14 cellular contexts compared by ENCODE assay signal in genomic region chr13:29589234-29589633, GRCh38. TPM values are rescaled to one million over a fixed set of nuclear protein-coding genes. Genes with fewer than 3 reads are reported as not detected.
DNase-seq lines count a peak whose midpoint lies in the region; ATAC-seq and TF ChIP-seq lines count a peak whose summit lies in the region.
"Had no signal": no experiment of that assay in that cellular context is flagged by ENCODE, and none has a peak within 500 bp of the region (broad histone marks: within the 10 kb centered on the region; RNA-seq: fewer than 3 reads in every experiment).

No MANE protein-coding gene starts in this region.

- intact Hi-C loops in Right ventricle myocardium superior (cut with DNase I) (no loop called here), left ventricle myocardium inferior (cut with micrococcal nuclease) (no loop called here), adrenal gland (cut with DNase I) (no loop called here)

- H3K4me1 ChIP-seq in left ventricle myocardium inferior = peaks cover 16% of the 10 kb centered on the region
- H3K4me1 ChIP-seq in adrenal gland (replicated peaks in 1 of 2) = peaks cover 0 to 1% of the 10 kb centered on the region in 2 donors

- POLR2A ChIA-PET in activated CD4-positive, alpha-beta T cell treated with anti-CD3 and anti-CD28 coated beads, Interleukin-2, amount 10 ng/mL, durations not matched to agents 7 days and 5 days (lab: Charles Lee) = no interaction called here

- no peaks in the 10 kb centered on the region for H3K27me3 ChIP-seq in left ventricle myocardium inferior (ENCODE audit: low read depth)
- no peaks in the 10 kb centered on the region for H3K27me3 ChIP-seq in adrenal gland
- H3K27me3 ChIP-seq: cardiac muscle cell, pancreas had no signal

- H3K36me3 Mint-ChIP-seq in activated CD4-positive, alpha-beta T cell treated with anti-CD3 and anti-CD28 coated beads, Interleukin-2, amount 10 ng/mL, durations not matched to agents 7 days and 5 days (ENCODE audit: low read depth) = peaks cover 14% of the 10 kb centered on the region

- CTCF ChIA-PET in activated CD4-positive, alpha-beta T cell treated with anti-CD3 and anti-CD28 coated beads, Interleukin-2, amount 10 ng/mL, durations not matched to agents 7 days and 5 days (lab: Charles Lee) = no interaction called here

- no peak for DNase-seq in Right ventricle myocardium superior
- no peak for DNase-seq in left ventricle myocardium inferior
- peak in 4 of 7 donors; percentile 25 to 56 (median 51) for DNase-seq in adrenal gland
- peak; percentile 44 for DNase-seq in iris pigment epithelial cell (ENCODE audit: low read depth)
- no peak for DNase-seq in NCI-H345 treated with DMSO at 0.1 percent for 48 hours (lab: John Stamatoyannopoulos, UW; ENCODE audit: unreplicated experiment)
- no peak for DNase-seq in caudate nucleus (lab: John Stamatoyannopoulos, UW)
- no peak for DNase-seq in MV-4-11 (lab: John Stamatoyannopoulos, UW)
- no peak for DNase-seq in activated CD4-positive, alpha-beta T cell treated with anti-CD3 and anti-CD28 coated beads, Interleukin-2, amount 10 ng/mL, durations not matched to agents 7 days and 5 days
- DNase-seq: activated T-cell treated with anti-CD3 and anti-CD28 coated beads, Interleukin-2, amount 50 U/mL, for 48 hours; KBM-7; pancreas; stimulated activated CD4-positive, alpha-beta T cell treated with anti-CD3 and anti-CD28 coated beads, Interleukin-4, amount 100 ng/mL, for 24 hours had no signal

- H3K27me3 Mint-ChIP-seq in activated CD4-positive, alpha-beta T cell treated with anti-CD3 and anti-CD28 coated beads, Interleukin-2, amount 10 ng/mL, durations not matched to agents 7 days and 5 days = no peaks in the 10 kb centered on the region

- TF ChIP-seq CTCF in left ventricle myocardium inferior (IDR thresholded peaks at IDR 0.05; ENCODE audit: borderline replicate concordance) (no peak), adrenal gland (IDR thresholded peaks at IDR 0.05) (no peak)

- no peak overlapping the region for H3K27ac ChIP-seq in left ventricle myocardium inferior (replicated peaks)
- H3K27ac ChIP-seq in adrenal gland = peak overlapping the region in 1 of 5 donors; percentile 69
- H3K27ac ChIP-seq in caudate nucleus (ENCODE audit: low read depth, low read length) = no peak overlapping the region
- H3K27ac ChIP-seq: cardiac muscle cell had no signal

- no peak overlapping the region for H3K4me3 ChIP-seq in left ventricle myocardium inferior
- no peak overlapping the region for H3K4me3 ChIP-seq in adrenal gland
- H3K4me3 ChIP-seq: cardiac muscle cell, pancreas had no signal

- WGBS in adrenal gland, 4 donors = 55 to 82% (median 59%) methylated on average over 3 to 6 of the region's 6 CpGs

- H3K4me1 Mint-ChIP-seq in activated CD4-positive, alpha-beta T cell treated with anti-CD3 and anti-CD28 coated beads, Interleukin-2, amount 10 ng/mL, durations not matched to agents 7 days and 5 days = peaks cover 66% of the 10 kb centered on the region

- no peak for TF ChIP-seq POLR2A in adrenal gland (IDR thresholded peaks at IDR 0.05)

- no peak overlapping the region for H3K4me3 Mint-ChIP-seq in activated CD4-positive, alpha-beta T cell treated with anti-CD3 and anti-CD28 coated beads, Interleukin-2, amount 10 ng/mL, durations not matched to agents 7 days and 5 days

- ATAC-seq in Right ventricle myocardium superior (ENCODE audit: poor library complexity) = peak; percentile 56
- ATAC-seq: activated CD4-positive, CD25-positive, alpha-beta regulatory T cell treated with anti-CD3 and anti-CD28 coated beads, Interleukin-2, amount 50 U/mL, for 24 hours had no signal

- no peaks in the 10 kb centered on the region for H3K9me3 Mint-ChIP-seq in activated CD4-positive, alpha-beta T cell treated with anti-CD3 and anti-CD28 coated beads, Interleukin-2, amount 10 ng/mL, durations not matched to agents 7 days and 5 days

- no peak overlapping the region for H3K27ac Mint-ChIP-seq in activated CD4-positive, alpha-beta T cell treated with anti-CD3 and anti-CD28 coated beads, Interleukin-2, amount 10 ng/mL, durations not matched to agents 7 days and 5 days

- no peaks in the 10 kb centered on the region for H3K9me3 ChIP-seq in left ventricle myocardium inferior (replicated peaks)
- no peaks in the 10 kb centered on the region for H3K9me3 ChIP-seq in adrenal gland (replicated peaks in 1 of 3)
- H3K9me3 ChIP-seq: pancreas had no signal

- H3K36me3 ChIP-seq in left ventricle myocardium inferior (no peaks in the 10 kb centered on the region), adrenal gland (replicated peaks in 1 of 2) (no peaks in the 10 kb centered on the region)
- H3K36me3 ChIP-seq: cardiac muscle cell, pancreas had no signal

RNA-seq across cellular contexts. Expression of gene SLC7A1, which starts 6.3 kb away (rescaled TPM):
- total RNA-seq in Right ventricle myocardium superior = 14.2 TPM
- 10.3 TPM for total RNA-seq in left ventricle myocardium inferior
- total RNA-seq in adrenal gland = 10 to 100 TPM in 3 of 8 donors, 1 to 10 TPM in 5; 2.2 to 87.6 (median 6.2) TPM
- polyA plus RNA-seq in adrenal gland = 10 to 100 TPM in 1 of 3 donors, 1 to 10 TPM in 2; 2.8 to 48.5 (median 3.1) TPM
- total RNA-seq in activated CD4-positive, alpha-beta T cell treated with anti-CD3 and anti-CD28 coated beads, Interleukin-2, amount 10 ng/mL, durations not matched to agents 7 days and 5 days = 10 to 100 TPM; 64.5 to 77.5 TPM

Comparison
In these comparisons a context has a peak if more than half of its experiments do, and no peak if none do; other contexts are left out.
1. DNase-seq: peak in adrenal gland (4 of 7) and iris pigment epithelial cell (single experiment); none in Right ventricle myocardium superior (single experiment), left ventricle myocardium inferior (single experiment), NCI-H345 treated with DMSO at 0.1 percent for 48 hours (single experiment), caudate nucleus (0 of 61), MV-4-11 (single experiment) and activated CD4-positive, alpha-beta T cell treated with anti-CD3 and anti-CD28 coated beads, Interleukin-2, amount 10 ng/mL, durations not matched to agents 7 days and 5 days (single experiment).